In genomic region chr10:82621680-82622079, GRCh38 we compare ENCODE assay signal across 5 cellular contexts.
"Had no signal": no experiment of that assay in that cellular context is flagged by ENCODE, and none has a peak within 500 bp of the region (broad histone marks: within the 10 kb centered on the region; RNA-seq: fewer than 3 reads in every experiment).

No MANE protein-coding gene starts in this region.

- ATAC-seq: HepG2, K562 had no signal

- H3K4me3 ChIP-seq: K562 had no signal

- DNase-seq: IMR-90, KBM-7 had no signal

- H3K27ac ChIP-seq: HL-60 had no signal
